In genomic region chr15:77659350-77660321, GRCh38 we compare ENCODE assay signal across 9 cellular contexts. TPM values are rescaled to one million over a fixed set of nuclear protein-coding genes. Genes with fewer than 3 reads are reported as not detected.
DNase-seq lines count a peak whose midpoint lies in the region; ATAC-seq and TF ChIP-seq lines count a peak whose summit lies in the region.
"Had no signal": no experiment of that assay in that cellular context is flagged by ENCODE, and none has a peak within 500 bp of the region (broad histone marks: within the 10 kb centered on the region; RNA-seq: fewer than 3 reads in every experiment).

No MANE protein-coding gene starts in this region.

- H3K4me3 ChIP-seq in DOHH2 (ENCODE audit: low read length) (no peak overlapping the region), PC-9 (no peak overlapping the region), dorsolateral prefrontal cortex (no peak overlapping the region), neural progenitor cell (no peak overlapping the region)
- H3K4me3 ChIP-seq in CD4-positive, alpha-beta memory T cell (ENCODE audit: low read length in 2 of 2): no peak overlapping the region

- peaks cover 17% of the 10 kb centered on the region for H3K27me3 ChIP-seq in DOHH2 (ENCODE audit: control insufficient read depth, low read length)
- peaks cover 83% of the 10 kb centered on the region for H3K27me3 ChIP-seq in PC-9 (ENCODE audit: insufficient read depth, low read depth)
- no peaks in the 10 kb centered on the region for H3K27me3 ChIP-seq in dorsolateral prefrontal cortex
- H3K27me3 ChIP-seq in neural progenitor cell: no peaks in the 10 kb centered on the region
- peaks cover 3% of the 10 kb centered on the region for H3K27me3 ChIP-seq in CD4-positive, alpha-beta memory T cell (ENCODE audit: insufficient read depth, low read length)

- H3K4me1 ChIP-seq in DOHH2 (ENCODE audit: control insufficient read depth, low read length) (no peaks in the 10 kb centered on the region), PC-9 (replicated peaks; ENCODE audit: insufficient read depth) (no peaks in the 10 kb centered on the region), neural progenitor cell (no peaks in the 10 kb centered on the region)
- no peaks in the 10 kb centered on the region for H3K4me1 ChIP-seq in CD4-positive, alpha-beta memory T cell (ENCODE audit: insufficient read depth, low read length)

- H3K9me3 ChIP-seq in DOHH2 (ENCODE audit: control insufficient read depth, insufficient read depth, low read length): no peaks in the 10 kb centered on the region
- H3K9me3 ChIP-seq in PC-9 (ENCODE audit: insufficient read depth, low read depth): no peaks in the 10 kb centered on the region
- H3K9me3 ChIP-seq in neural progenitor cell (ENCODE audit: low read depth): no peaks in the 10 kb centered on the region
- no peaks in the 10 kb centered on the region for H3K9me3 ChIP-seq in CD4-positive, alpha-beta memory T cell (ENCODE audit: control insufficient read depth in 1 of 2, low read length in 2 of 2)

- BruUV-seq in PC-9 (replicated peaks; lab: Mats Ljungman, UMichigan): no TSS peak

- no peak overlapping the region for H3K4me2 ChIP-seq in DOHH2 (ENCODE audit: low read length)
- H3K4me2 ChIP-seq in PC-9: no peak overlapping the region
- no peak overlapping the region for H3K4me2 ChIP-seq in neural progenitor cell

- H3K4me3 Mint-ChIP-seq in neural progenitor cell: no peak overlapping the region
- H3K4me3 Mint-ChIP-seq in CD4-positive, alpha-beta memory T cell: no peak overlapping the region
- H3K4me3 Mint-ChIP-seq: activated T-cell treated with anti-CD3 and anti-CD28 coated beads, Interleukin-2, amount 50 U/mL, for 4 hours had no signal

- CTCF ChIA-PET in PC-9 (lab: Charles Lee): interaction anchor here (0.6 to 1.6 kb wide), 2 partner anchors 161 to 162 kb away, joined by 3 to 6 read pairs; no protein-coding TSS in a partner anchor
- CTCF ChIA-PET in CD4-positive, alpha-beta memory T cell (lab: Charles Lee; ENCODE audit: partially characterized antibody): no interaction called here

- no peak overlapping the region for H3K9ac ChIP-seq in neural progenitor cell

- TF ChIP-seq CTCF in DOHH2 (IDR thresholded peaks at IDR 0.05; ENCODE audit: low read depth, low read length, poor library complexity, severe bottlenecking): peak; percentile 49
- peak; percentile 50 for TF ChIP-seq CTCF in PC-9 (conservative IDR thresholded peaks at IDR 0.05)
- peak in 53 of 56 donors; percentile 34 to 76 (median 56) for TF ChIP-seq CTCF in dorsolateral prefrontal cortex (IDR thresholded peaks at IDR 0.05 in 54 of 56, conservative IDR thresholded peaks at IDR 0.05 in 2 of 56; ENCODE audit: low read depth in 1 of 56, partially characterized antibody in 56 of 56)
- peak; percentile 62 for TF ChIP-seq CTCF in neural progenitor cell (IDR thresholded peaks at IDR 0.05)

- H3K9me2 ChIP-seq in DOHH2 (replicated peaks; ENCODE audit: control insufficient read depth, low read length): no peaks in the 10 kb centered on the region
- H3K9me2 ChIP-seq in PC-9 (ENCODE audit: insufficient read depth): no peaks in the 10 kb centered on the region

- H3K36me3 ChIP-seq in DOHH2 (ENCODE audit: control insufficient read depth, low read length): no peaks in the 10 kb centered on the region
- H3K36me3 ChIP-seq in PC-9 (ENCODE audit: low read depth): no peaks in the 10 kb centered on the region
- no peaks in the 10 kb centered on the region for H3K36me3 ChIP-seq in neural progenitor cell
- no peaks in the 10 kb centered on the region for H3K36me3 ChIP-seq in CD4-positive, alpha-beta memory T cell (ENCODE audit: insufficient read depth, low read length)

- intact Hi-C loops in PC-9 (cut with micrococcal nuclease; ENCODE audit: unreplicated experiment): no loop called here
- intact Hi-C loops in dorsolateral prefrontal cortex (cut with DNase I): loop anchor here in 1 of 2 donors (5.0 kb wide), 1 partner anchor 163 kb away; no protein-coding TSS in a partner anchor
- intact Hi-C loops in CD4-positive, alpha-beta memory T cell (cut with micrococcal nuclease): no loop called here

- no peak overlapping the region for H2AFZ ChIP-seq in PC-9
- H2AFZ ChIP-seq in neural progenitor cell (replicated peaks): no peak overlapping the region

- DNase-seq in HK-2 (ENCODE audit: unreplicated experiment) (peak; percentile 34), PC-9 (peak in 1 of 2 experiments; percentile 53), dorsolateral prefrontal cortex (peak in 3 of 10 donors; percentile 65 to 72 (median 67)), neural progenitor cell (ENCODE audit: low spot score) (peak; percentile 75), DMS79 treated with DMSO at 0.1 percent for 48 hours (lab: John Stamatoyannopoulos, UW) (no peak)
- DNase-seq in CD4-positive, alpha-beta memory T cell: no peak
- DNase-seq: activated T-cell treated with anti-CD3 and anti-CD28 coated beads, Interleukin-2, amount 50 U/mL, for 4 hours had no signal

- H3K79me2 ChIP-seq in DOHH2 (ENCODE audit: control insufficient read depth, low read length) (no peaks in the 10 kb centered on the region), PC-9 (ENCODE audit: low read depth) (no peaks in the 10 kb centered on the region), neural progenitor cell (ENCODE audit: low read depth) (no peaks in the 10 kb centered on the region)

- no peak for ATAC-seq in HG03108 (IDR thresholded peaks at IDR 0.05; ENCODE audit: unreplicated experiment)

- H3K36me3 Mint-ChIP-seq in neural progenitor cell: no peaks in the 10 kb centered on the region
- no peaks in the 10 kb centered on the region for H3K36me3 Mint-ChIP-seq in CD4-positive, alpha-beta memory T cell

- no peak overlapping the region for H3K27ac ChIP-seq in DOHH2 (ENCODE audit: low read depth, low read length)
- no peak overlapping the region for H3K27ac ChIP-seq in PC-9
- H3K27ac ChIP-seq in dorsolateral prefrontal cortex: peak overlapping the region in 51 of 59 donors; percentile 1 to 95 (median 63)
- no peak overlapping the region for H3K27ac ChIP-seq in neural progenitor cell
- no peak overlapping the region for H3K27ac ChIP-seq in CD4-positive, alpha-beta memory T cell (ENCODE audit: low read depth, low read length)

- no peaks in the 10 kb centered on the region for H3K9me3 Mint-ChIP-seq in neural progenitor cell
- peaks cover 0 to 1% (median 0%) of the 10 kb centered on the region in 8 donors for H3K9me3 Mint-ChIP-seq in CD4-positive, alpha-beta memory T cell
- H3K9me3 Mint-ChIP-seq: activated T-cell treated with anti-CD3 and anti-CD28 coated beads, Interleukin-2, amount 50 U/mL, for 4 hours had no signal

- H4K20me1 ChIP-seq in DOHH2 (ENCODE audit: control insufficient read depth, insufficient read depth, low read depth, low read length): no peaks in the 10 kb centered on the region
- H4K20me1 ChIP-seq in PC-9 (ENCODE audit: insufficient read depth): no peaks in the 10 kb centered on the region
- no peaks in the 10 kb centered on the region for H4K20me1 ChIP-seq in neural progenitor cell (ENCODE audit: low read depth)

- no peaks in the 10 kb centered on the region for H3F3A ChIP-seq in DOHH2 (ENCODE audit: control insufficient read depth, insufficient read depth)
- no peaks in the 10 kb centered on the region for H3F3A ChIP-seq in PC-9 (ENCODE audit: insufficient read depth, low read depth)
- no peaks in the 10 kb centered on the region for H3F3A ChIP-seq in neural progenitor cell (ENCODE audit: low read depth)

- POLR2A ChIA-PET in PC-9 (lab: Charles Lee; ENCODE audit: unreplicated experiment): no interaction called here
- POLR2A ChIA-PET in CD4-positive, alpha-beta memory T cell (lab: Charles Lee; ENCODE audit: partially characterized antibody): no interaction called here

- peaks cover 19% of the 10 kb centered on the region for H3K4me1 Mint-ChIP-seq in neural progenitor cell
- no peaks in the 10 kb centered on the region for H3K4me1 Mint-ChIP-seq in CD4-positive, alpha-beta memory T cell

- H3K27ac Mint-ChIP-seq in neural progenitor cell: no peak overlapping the region
- no peak overlapping the region for H3K27ac Mint-ChIP-seq in CD4-positive, alpha-beta memory T cell

- peaks cover 10% of the 10 kb centered on the region for H3K27me3 Mint-ChIP-seq in neural progenitor cell (ENCODE audit: insufficient read depth, low read depth)
- H3K27me3 Mint-ChIP-seq in CD4-positive, alpha-beta memory T cell: peaks cover 9 to 21% of the 10 kb centered on the region in 2 donors

RNA-seq across cellular contexts. Expression of gene LINGO1, which starts 26.9 kb away (rescaled TPM):
- total RNA-seq in PC-9 (2021): not detected in 2 replicates
- total RNA-seq in dorsolateral prefrontal cortex: 100 to 1,000 TPM in 114 of 120 experiments, 10 to 100 TPM in 6; 54.7 to 233 (median 155) TPM
- 7.9 and 28.2 TPM in 2 replicates for total RNA-seq in neural progenitor cell (ENCODE audit: low replicate concordance)
- total RNA-seq in CD4-positive, alpha-beta memory T cell: not detected
- polyA plus RNA-seq in CD4-positive, alpha-beta memory T cell: not detected
- total RNA-seq: activated T-cell treated with anti-CD3 and anti-CD28 coated beads, Interleukin-2, amount 50 U/mL, for 4 hours had no signal

Comparison
In these comparisons a context has a peak if more than half of its experiments do, and no peak if none do; other contexts are left out.
1. H3K27ac ChIP-seq: peak in dorsolateral prefrontal cortex (51 of 59); none in DOHH2 (single experiment), PC-9 (single experiment), neural progenitor cell (single experiment) and CD4-positive, alpha-beta memory T cell (single experiment).
2. DNase-seq: peak in HK-2 (single experiment) and neural progenitor cell (single experiment); none in CD4-positive, alpha-beta memory T cell (0 of 5) and DMS79 treated with DMSO at 0.1 percent for 48 hours (single experiment).
3. Peak in every context shown above with its lines, with median percentiles within 50 percentile points of each other: CTCF ChIP-seq.